Comparison of ENCODE assay signal across 8 cellular contexts in genomic region chr9:107422189-107422802, GRCh38.
DNase-seq lines count a peak whose midpoint lies in the region; ATAC-seq and TF ChIP-seq lines count a peak whose summit lies in the region.

No MANE protein-coding gene starts in this region.

- peaks cover 4% of the 10 kb centered on the region for H3K27me3 Mint-ChIP-seq in activated CD4-positive, alpha-beta T cell treated with anti-CD3 and anti-CD28 coated beads, Interleukin-2, amount 10 ng/mL, durations not matched to agents 7 days and 5 days

- H2AFZ ChIP-seq in osteoblast (ENCODE audit: low read length): no peak overlapping the region

- H3K9me3 Mint-ChIP-seq in activated CD4-positive, alpha-beta T cell treated with anti-CD3 and anti-CD28 coated beads, Interleukin-2, amount 10 ng/mL, durations not matched to agents 7 days and 5 days: no peaks in the 10 kb centered on the region

- no peaks in the 10 kb centered on the region for H3K9me3 ChIP-seq in osteoblast (ENCODE audit: low read depth, low read length)

- DNase-seq in G401 (ENCODE audit: low spot score) (peak; percentile 47), HFF-Myc (ENCODE audit: extremely low read depth, low read depth) (peak; percentile 71), NCI-H2029 treated with DMSO at 0.1 percent for 48 hours (lab: John Stamatoyannopoulos, UW) (peak; percentile 60), foreskin keratinocyte (peak in 1 of 2 donors; percentile 65), osteoblast (ENCODE audit: insufficient read length, low spot score, missing footprints) (peak; percentile 88), DMS79 treated with DMSO at 0.1 percent for 48 hours (lab: John Stamatoyannopoulos, UW) (no peak)
- peak; percentile 29 for DNase-seq in activated CD4-positive, alpha-beta T cell treated with anti-CD3 and anti-CD28 coated beads, Interleukin-2, amount 10 ng/mL, durations not matched to agents 7 days and 5 days

- H3K27ac ChIP-seq in foreskin keratinocyte: no peak overlapping the region
- H3K27ac ChIP-seq in osteoblast (ENCODE audit: low read depth, low read length): no peak overlapping the region

- in situ Hi-C loops in G401 (cut with HindIII; ENCODE audit: low sequenced_read_pairs): no loop called here

- H3K36me3 Mint-ChIP-seq in activated CD4-positive, alpha-beta T cell treated with anti-CD3 and anti-CD28 coated beads, Interleukin-2, amount 10 ng/mL, durations not matched to agents 7 days and 5 days (ENCODE audit: low read depth): no peaks in the 10 kb centered on the region

- CTCF ChIA-PET in activated CD4-positive, alpha-beta T cell treated with anti-CD3 and anti-CD28 coated beads, Interleukin-2, amount 10 ng/mL, durations not matched to agents 7 days and 5 days (lab: Charles Lee): interaction anchor here (0.8 kb wide), 1 partner anchor 26 kb away, joined by 4 read pairs; no protein-coding TSS in a partner anchor

- POLR2A ChIA-PET in activated CD4-positive, alpha-beta T cell treated with anti-CD3 and anti-CD28 coated beads, Interleukin-2, amount 10 ng/mL, durations not matched to agents 7 days and 5 days (lab: Charles Lee): interaction anchor here (0.6 kb wide), 1 partner anchor 743 kb away, joined by 3 read pairs; no protein-coding TSS in a partner anchor

- no peak overlapping the region for H3K4me3 Mint-ChIP-seq in activated CD4-positive, alpha-beta T cell treated with anti-CD3 and anti-CD28 coated beads, Interleukin-2, amount 10 ng/mL, durations not matched to agents 7 days and 5 days

- ATAC-seq in foreskin keratinocyte (peak; percentile 86), GM21737 (IDR thresholded peaks at IDR 0.05; ENCODE audit: unreplicated experiment) (no peak)

- H3K4me1 ChIP-seq in foreskin keratinocyte (no peaks in the 10 kb centered on the region), osteoblast (ENCODE audit: insufficient read depth, low read length) (peaks cover 5% of the 10 kb centered on the region)

- H3K27me3 ChIP-seq in foreskin keratinocyte (no peaks in the 10 kb centered on the region), osteoblast (ENCODE audit: insufficient read depth, low read length) (peaks cover 12% of the 10 kb centered on the region)

- H3K27ac Mint-ChIP-seq in activated CD4-positive, alpha-beta T cell treated with anti-CD3 and anti-CD28 coated beads, Interleukin-2, amount 10 ng/mL, durations not matched to agents 7 days and 5 days: no peak overlapping the region

- H3K36me3 ChIP-seq in osteoblast (ENCODE audit: insufficient read depth, low read length): no peaks in the 10 kb centered on the region

- TF ChIP-seq CTCF in HFF-Myc (IDR thresholded peaks at IDR 0.05; ENCODE audit: low read depth, low read length, missing control alignments) (peak; percentile 79), foreskin keratinocyte (conservative IDR thresholded peaks at IDR 0.05) (peak; percentile 88), osteoblast (IDR thresholded peaks at IDR 0.05; ENCODE audit: extremely low read depth, low read depth, low read length) (peak; percentile 74)

- H3K79me2 ChIP-seq in osteoblast (ENCODE audit: insufficient read depth, low read length): no peaks in the 10 kb centered on the region

- no peaks in the 10 kb centered on the region for H3K4me1 Mint-ChIP-seq in activated CD4-positive, alpha-beta T cell treated with anti-CD3 and anti-CD28 coated beads, Interleukin-2, amount 10 ng/mL, durations not matched to agents 7 days and 5 days

- H3K4me3 ChIP-seq in HFF-Myc (replicated peaks; ENCODE audit: low read depth, low read length) (no peak overlapping the region), osteoblast (ENCODE audit: insufficient read depth, low read length) (no peak overlapping the region)

- H4K20me1 ChIP-seq in osteoblast (ENCODE audit: insufficient read depth, low read length): no peaks in the 10 kb centered on the region

- H3K4me2 ChIP-seq in osteoblast (ENCODE audit: insufficient read depth, low read length): no peak overlapping the region
